In the genomic region with DNA sequence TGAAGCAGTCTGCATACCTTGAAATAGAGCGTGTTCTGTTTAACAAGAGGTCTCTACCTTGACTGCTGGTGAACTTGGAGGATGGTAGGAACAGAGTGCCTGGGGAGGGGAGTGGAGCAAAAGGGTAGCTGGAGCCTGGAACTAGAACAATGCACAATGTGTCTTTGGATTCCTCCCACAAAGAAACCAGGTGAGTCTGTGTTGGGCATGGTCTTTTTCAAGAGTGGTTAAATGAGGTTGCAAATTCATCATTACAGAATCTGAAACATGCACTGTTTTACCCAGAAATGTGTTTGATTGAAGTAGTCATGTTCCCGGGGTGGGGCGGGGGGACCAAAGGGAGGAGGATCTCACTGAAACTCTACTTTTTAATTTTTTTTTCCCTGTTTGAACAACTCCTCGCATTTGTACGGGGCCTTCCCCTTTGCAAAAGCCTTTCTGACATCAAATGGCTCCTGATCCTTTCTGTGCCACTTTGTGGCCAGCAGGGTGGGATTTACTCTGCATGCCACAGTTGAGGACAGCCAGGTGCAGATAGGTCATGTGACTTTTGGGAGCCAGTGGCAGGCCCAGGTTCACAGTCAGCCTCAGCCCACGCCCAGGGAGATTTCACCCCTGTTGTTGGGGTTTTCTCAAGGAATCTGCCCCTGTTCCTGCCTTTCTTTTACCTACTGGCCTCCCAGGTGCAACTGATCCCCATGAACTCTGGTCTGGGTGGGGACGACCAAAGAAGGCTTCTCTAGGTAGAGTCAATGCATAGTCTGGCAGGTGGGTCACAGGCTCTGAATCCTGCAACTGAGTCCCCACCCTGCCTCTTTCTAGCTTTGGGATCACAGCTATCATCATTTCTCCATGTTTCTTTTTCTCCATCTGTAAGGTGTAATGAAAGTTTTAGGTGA, we compare ENCODE assay signal across 13 cellular contexts. TPM values are rescaled to one million over a fixed set of nuclear protein-coding genes. Genes with fewer than 3 reads are reported as not detected.
DNase-seq lines count a peak whose midpoint lies in the region; ATAC-seq, FAIRE-seq and TF ChIP-seq lines count a peak whose summit lies in the region.
"Had no signal": no experiment of that assay in that cellular context is flagged by ENCODE, and none has a peak within 500 bp of the region (broad histone marks: within the 10 kb centered on the region; RNA-seq: fewer than 3 reads in every experiment).

No MANE protein-coding gene starts in this region.

- no peak overlapping the region for H2AFZ ChIP-seq in H1 (ENCODE audit: low read length)
- H2AFZ ChIP-seq: parathyroid adenoma had no signal

- H4K8ac ChIP-seq in H1 (ENCODE audit: extremely low read depth, insufficient read depth, low read length), result no peak overlapping the region

- intact Hi-C loops in Calu3 (cut with micrococcal nuclease; ENCODE audit: unreplicated experiment), result loop anchor here (1.0 to 5.0 kb wide), 3 partner anchors 8 to 174 kb away; no protein-coding TSS in a partner anchor

- no peak overlapping the region for H3K23ac ChIP-seq in H1 (ENCODE audit: insufficient read length)

- H3K9ac ChIP-seq in H1 (replicated peaks in 1 of 4; ENCODE audit: extremely low read depth in 1 of 4, low read depth in 3 of 4, low read length in 3 of 4), result no peak overlapping the region
- H3K9ac ChIP-seq: parathyroid adenoma had no signal

- TF ChIP-seq CTCF in Calu3 (IDR thresholded peaks at IDR 0.05; ENCODE audit: unreplicated experiment), result no peak
- no peak for TF ChIP-seq CTCF in H1 (IDR thresholded peaks at IDR 0.05; ENCODE audit: control extremely low read depth in 1 of 3, insufficient read depth in 1 of 3, low read depth in 1 of 3, low read length in 3 of 3)
- TF ChIP-seq CTCF in osteocyte (IDR thresholded peaks at IDR 0.05), result no peak

- TF ChIP-seq POLR2A in H1 (IDR thresholded peaks at IDR 0.05; ENCODE audit: control extremely low read depth in 1 of 2, low read depth in 2 of 2, low read length in 2 of 2), result no peak

- no peak for FAIRE-seq in H1 (lab: Jason Lieb, UNC)
- FAIRE-seq: endometrium had no signal

- H3K4ac ChIP-seq in H1 (replicated peaks; ENCODE audit: insufficient read length, low read depth, low read length), result no peak overlapping the region

- H3K36me3 ChIP-seq in H1 (ENCODE audit: control insufficient read depth in 2 of 4, insufficient read depth in 4 of 4, low read length in 3 of 4), result no peaks in the 10 kb centered on the region
- H3K36me3 ChIP-seq: gastrocnemius medialis had no signal

- H3K9me3 ChIP-seq in H1 (ENCODE audit: insufficient read depth in 2 of 2, low read depth in 1 of 2, low read length in 1 of 2), result no peaks in the 10 kb centered on the region
- H3K9me3 ChIP-seq: gastrocnemius medialis had no signal

- H3K4me3 ChIP-seq in H1 (ENCODE audit: extremely low read depth in 1 of 4, insufficient read depth in 2 of 4, low read depth in 3 of 4, low read length in 4 of 4), result no peak overlapping the region
- H3K4me3 ChIP-seq: gastrocnemius medialis had no signal

- no peaks in the 10 kb centered on the region for H4K20me1 ChIP-seq in H1 (replicated peaks in 1 of 2; ENCODE audit: control insufficient read depth in 1 of 2, insufficient read depth in 2 of 2, low read length in 2 of 2)

- BruUV-seq in Calu3 (replicated peaks; lab: Mats Ljungman, UMichigan), result no TSS peak

- H3K79me1 ChIP-seq in H1 (ENCODE audit: low read depth, low read length), result no peaks in the 10 kb centered on the region

- peak overlapping the region; percentile 15 for H3K4me3 Mint-ChIP-seq in Calu3 (ENCODE audit: low read depth, unreplicated experiment)
- peak overlapping the region in 1 of 3 donors; percentile 15 for H3K4me3 Mint-ChIP-seq in T-cell
- H3K4me3 Mint-ChIP-seq in osteocyte (ENCODE audit: unreplicated experiment), result no peak overlapping the region

- H3K4me2 ChIP-seq in H1 (ENCODE audit: insufficient read depth in 1 of 2, low read depth in 2 of 2, low read length in 2 of 2), result no peak overlapping the region

- H3K14ac ChIP-seq in H1 (ENCODE audit: insufficient read length), result no peak overlapping the region

- no peaks in the 10 kb centered on the region for H3K27me3 ChIP-seq in H1 (replicated peaks in 1 of 4; ENCODE audit: control insufficient read depth in 3 of 4, extremely low read depth in 1 of 4, insufficient read depth in 3 of 4, low read length in 3 of 4)
- H3K27me3 ChIP-seq: gastrocnemius medialis had no signal

- no peak overlapping the region for H4K5ac ChIP-seq in H1 (ENCODE audit: insufficient read length, low read depth, low read length)

- no peak overlapping the region for H2BK120ac ChIP-seq in H1 (replicated peaks; ENCODE audit: low read depth, low read length)

- WGBS in H1 (ENCODE audit: extremely low coverage in 1 of 2, insufficient coverage in 1 of 2, insufficient read length in 1 of 2, insufficient replicate concordance in 2 of 2, low coverage in 1 of 2, low lambda C conversion rate in 2 of 2, missing lambda C conversion rate in 1 of 2), 2 experiments, result 87% methylated on average over 7 of the region's 7 CpGs; no CpG with 5 or more reads in 1 of the 2 experiments

- no peak overlapping the region for H4K91ac ChIP-seq in H1 (replicated peaks; ENCODE audit: insufficient read length, low read length)

- TF ChIP-seq RAD21 in H1 (IDR thresholded peaks at IDR 0.05 in 1 of 2, conservative IDR thresholded peaks at IDR 0.05 in 1 of 2; ENCODE audit: low read depth in 2 of 2, low read length in 2 of 2), result no peak

- peaks cover 0 to 9% (median 3%) of the 10 kb centered on the region in 4 experiments; a peak in 6 of 7 replicates for H3K4me1 ChIP-seq in H1 (replicated peaks in 1 of 4; ENCODE audit: control insufficient read depth in 3 of 4, insufficient read depth in 4 of 4, low read length in 3 of 4)
- H3K4me1 ChIP-seq: gastrocnemius medialis, parathyroid adenoma had no signal

- H2AK5ac ChIP-seq in H1 (ENCODE audit: low read depth, low read length), result no peak overlapping the region

- H2BK5ac ChIP-seq in H1 (ENCODE audit: low read depth, low read length), result no peak overlapping the region

- POLR2A ChIA-PET in T-cell (lab: Charles Lee), result no interaction called here
- POLR2A ChIA-PET in H1 (lab: Charles Lee; ENCODE audit: partially characterized antibody), result no interaction called here

- H2BK20ac ChIP-seq in H1 (ENCODE audit: low read length), result no peak overlapping the region

- no peak overlapping the region for H2BK15ac ChIP-seq in H1 (ENCODE audit: low read length)

- H3K4me1 Mint-ChIP-seq in Calu3 (ENCODE audit: low read depth, unreplicated experiment) (peaks cover 67% of the 10 kb centered on the region), T-cell (peaks cover 39 to 59% (median 54%) of the 10 kb centered on the region in 3 donors), osteocyte (ENCODE audit: unreplicated experiment) (no peaks in the 10 kb centered on the region)

- H3K36me3 Mint-ChIP-seq in Calu3 (ENCODE audit: insufficient read depth, unreplicated experiment) (peaks cover 7% of the 10 kb centered on the region), T-cell (no peaks in the 10 kb centered on the region), osteocyte (ENCODE audit: unreplicated experiment) (no peaks in the 10 kb centered on the region)

- ATAC-seq in T-cell (replicated peaks in 1 of 4), result no peak
- ATAC-seq in GM21529 (IDR thresholded peaks at IDR 0.05; ENCODE audit: unreplicated experiment), result no peak
- ATAC-seq: gastrocnemius medialis had no signal

- CTCF ChIA-PET in Calu3 (lab: Charles Lee), result interaction anchor here (0.7 to 1.5 kb wide), 6 partner anchors 8 to 186 kb away, joined by 3 to 6 read pairs (median 3); a partner anchor contains a TSS
- CTCF ChIA-PET in T-cell (lab: Charles Lee), result interaction anchor here in 1 of 2 donors (0.7 kb wide), 1 partner anchor 14 kb away, joined by 3 read pairs; no protein-coding TSS in a partner anchor
- CTCF ChIA-PET in H1 (lab: Charles Lee; ENCODE audit: partially characterized antibody), result interaction anchor here (0.6 to 2.3 kb wide), 5 partner anchors 9 to 68 kb away, joined by 3 to 8 read pairs (median 3); a partner anchor contains a TSS

- peak overlapping the region; percentile 87 for H3K27ac Mint-ChIP-seq in Calu3 (ENCODE audit: unreplicated experiment)
- H3K27ac Mint-ChIP-seq in T-cell, result peak overlapping the region; percentile 57 to 67
- H3K27ac Mint-ChIP-seq in osteocyte (ENCODE audit: unreplicated experiment), result no peak overlapping the region

- no peak overlapping the region for H2BK12ac ChIP-seq in H1 (ENCODE audit: low read depth, low read length)

- H3K27ac ChIP-seq in H1 (ENCODE audit: low read depth, low read length), result no peak overlapping the region
- H3K27ac ChIP-seq: gastrocnemius medialis, parathyroid adenoma had no signal

- H3K9me3 Mint-ChIP-seq in Calu3 (ENCODE audit: low read depth, unreplicated experiment) (no peaks in the 10 kb centered on the region), T-cell (no peaks in the 10 kb centered on the region), osteocyte (ENCODE audit: unreplicated experiment) (peaks cover 3% of the 10 kb centered on the region)

- H3K79me2 ChIP-seq in H1 (ENCODE audit: control insufficient read depth in 1 of 2, insufficient read depth in 2 of 2, low read length in 2 of 2), result no peaks in the 10 kb centered on the region
- H3K79me2 ChIP-seq: parathyroid adenoma had no signal

- no peak for TF ChIP-seq EP300 in H1 (IDR thresholded peaks at IDR 0.05; ENCODE audit: borderline replicate concordance in 1 of 2, low read depth in 2 of 2, low read length in 2 of 2)

- H3K23me2 ChIP-seq in H1 (ENCODE audit: low read depth, low read length), result no peaks in the 10 kb centered on the region

- no peak overlapping the region for H3K18ac ChIP-seq in H1 (ENCODE audit: extremely low read depth, low read length)

- peak; percentile 76 for DNase-seq in Calu3
- DNase-seq in T-cell, result no peak
- DNase-seq in H1 (ENCODE audit: low read depth in 1 of 2, low spot score in 2 of 2), result no peak
- DNase-seq in stimulated activated CD4-positive, alpha-beta T cell treated with anti-CD3 and anti-CD28 coated beads, Interleukin-15, amount 100 ng/mL, for 48 hours (ENCODE audit: low read depth in 2 of 2), result peak; percentile 47 to 49
- DNase-seq in osteocyte (ENCODE audit: extremely low spot score, unreplicated experiment), result no peak
- no peak for DNase-seq in activated gamma-delta T cell (lab: John Stamatoyannopoulos, UW)
- DNase-seq: gastrocnemius medialis, GDM1, mesenchymal stem cell, NCI-H1048 had no signal

- no peak overlapping the region for H3K56ac ChIP-seq in H1 (replicated peaks; ENCODE audit: insufficient read length, low read depth, low read length)

- H3K27me3 Mint-ChIP-seq in Calu3 (ENCODE audit: unreplicated experiment) (no peaks in the 10 kb centered on the region), T-cell (no peaks in the 10 kb centered on the region), osteocyte (ENCODE audit: unreplicated experiment) (no peaks in the 10 kb centered on the region)

RNA-seq across cellular contexts. Expression of a gene that starts 28.2 kb away (rescaled TPM):
- total RNA-seq in Calu3 (2022), result 5.5 and 8.7 TPM in 2 replicates
- 1 to 10 TPM in 3 of 5 donors, under 1 TPM in 2; 0.25 to 1.5 (median 1.3) TPM for total RNA-seq in T-cell
- 137 and 142 TPM in 2 replicates for total RNA-seq in H1 (2021; fragmentation: NEBNext Ultra II Directional; extraction: Animal tissue kit (Norgen Biotek cat#: 25700))
- 87.8 and 100 TPM in 2 replicates for polyA plus RNA-seq in H1 (2011; rRNA removed)
- 90.7 TPM for polyA plus RNA-seq in H1 (2011; cell fraction: cytosol; rRNA removed)
- 82.0 TPM for polyA plus RNA-seq in H1 (2011; cell fraction: nucleus; rRNA removed)
- 85.1 to 103 TPM (median 94.3 TPM) in 4 replicates for polyA plus RNA-seq in H1 (2012, experiment 1 of 2)
- 144 TPM for polyA plus RNA-seq in H1 (2012, experiment 2 of 2)
- 90.2 TPM for polyA plus RNA-seq in H1 (2013, experiment 1 of 2)
- polyA plus RNA-seq in H1 (2013, experiment 2 of 2), result 86.8 TPM
- 51.6 and 92.6 TPM in 2 replicates for polyA minus RNA-seq in H1 (2011; rRNA and poly(A)+ RNA removed)
- polyA minus RNA-seq in H1 (2011; cell fraction: cytosol; rRNA and poly(A)+ RNA removed), result 57.2 TPM
- 35.0 TPM for polyA minus RNA-seq in H1 (2011; cell fraction: nucleus; rRNA and poly(A)+ RNA removed)
- total RNA-seq in osteocyte, result 0.24 and 0.54 TPM in 2 replicates

Comparison
In these comparisons a context has a peak if more than half of its experiments do, and no peak if none do; other contexts are left out.
1. DNase-seq: peak in Calu3 (single experiment) and stimulated activated CD4-positive, alpha-beta T cell treated with anti-CD3 and anti-CD28 coated beads, Interleukin-15, amount 100 ng/mL, for 48 hours (2 of 2); none in T-cell (0 of 34), H1 (0 of 2), osteocyte (single experiment) and activated gamma-delta T cell (single experiment).
2. RNA of a gene that starts 28.2 kb away (total RNA-seq): 137 to 142 TPM in H1; 5.5 to 8.7 TPM in Calu3, 0.25 to 1.5 TPM in T-cell and 0.24 to 0.54 TPM in osteocyte; every median in the first group is over 10 times any median in the second.